In the genomic region with DNA sequence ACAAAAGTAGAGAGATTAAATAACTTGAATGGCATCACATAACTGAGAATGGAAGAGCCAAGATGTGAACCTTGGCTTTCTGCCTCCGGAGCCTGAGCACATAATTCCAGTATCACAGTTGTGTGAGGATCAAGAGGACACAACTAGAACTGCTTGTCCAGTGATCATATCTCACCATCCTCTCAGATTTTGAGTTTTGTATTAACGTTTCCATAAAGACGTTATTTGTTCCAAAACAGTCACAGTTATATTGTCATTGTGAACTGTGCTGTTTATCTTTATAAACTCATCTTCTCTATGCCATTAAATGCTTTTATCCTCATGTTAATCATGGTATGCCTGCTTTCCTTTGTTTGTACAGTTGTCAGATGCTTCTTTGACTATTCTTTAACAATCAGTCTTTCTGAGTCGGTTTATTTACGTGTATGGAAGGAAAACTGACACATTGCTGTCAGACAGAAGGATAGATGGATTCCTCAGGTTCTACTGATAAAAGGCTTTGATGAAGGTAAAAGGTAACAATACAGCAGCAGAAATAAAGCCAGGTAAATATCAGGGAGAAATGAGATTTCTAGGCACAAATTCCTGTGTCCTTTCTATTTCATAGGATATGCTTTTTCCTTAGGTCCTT, we compare ENCODE assay signal across 19 cellular contexts.
"Had no signal": no experiment of that assay in that cellular context is flagged by ENCODE, and none has a peak within 500 bp of the region (broad histone marks: within the 10 kb centered on the region; RNA-seq: fewer than 3 reads in every experiment).

No MANE protein-coding gene starts in this region.

- H3K36me3 ChIP-seq: esophagus muscularis mucosa, gastroesophageal sphincter, heart right ventricle, left lung had no signal

- H3K9me3 ChIP-seq: esophagus muscularis mucosa, gastroesophageal sphincter, heart right ventricle, left lung had no signal

- ATAC-seq: foreskin keratinocyte, gastroesophageal sphincter, heart right ventricle, left cardiac atrium, left lung, left ventricle myocardium superior had no signal

- H3K27me3 Mint-ChIP-seq: memory B cell had no signal

- H3K4me1 ChIP-seq: foreskin keratinocyte, left lung had no signal

- H3K27ac Mint-ChIP-seq: memory B cell had no signal

- H3K4me3 ChIP-seq: coronary artery, dorsolateral prefrontal cortex, esophagus muscularis mucosa, gastroesophageal sphincter, heart right ventricle, left lung, lung had no signal

- H3K36me3 Mint-ChIP-seq: memory B cell had no signal

- H3K4me3 Mint-ChIP-seq: memory B cell had no signal

- H3K27me3 ChIP-seq: dorsolateral prefrontal cortex, esophagus muscularis mucosa, gastroesophageal sphincter, heart right ventricle, left lung had no signal

- H3K27ac ChIP-seq: coronary artery, dorsolateral prefrontal cortex, esophagus muscularis mucosa, foreskin keratinocyte, gastroesophageal sphincter, heart right ventricle, left lung had no signal

- H3K4me1 Mint-ChIP-seq: memory B cell had no signal

- DNase-seq: dermis blood vessel endothelial cell; dorsolateral prefrontal cortex; effector CD4-positive, alpha-beta T cell; effector memory CD4-positive, alpha-beta T cell; foreskin keratinocyte; head of caudate nucleus; heart right ventricle; hippocampal formation; left cardiac atrium; left lung; left ventricle myocardium superior; mammary epithelial cell; mesendoderm; midbrain had no signal
